Comparison of ENCODE assay signal across 4 cellular contexts in the genomic region with DNA sequence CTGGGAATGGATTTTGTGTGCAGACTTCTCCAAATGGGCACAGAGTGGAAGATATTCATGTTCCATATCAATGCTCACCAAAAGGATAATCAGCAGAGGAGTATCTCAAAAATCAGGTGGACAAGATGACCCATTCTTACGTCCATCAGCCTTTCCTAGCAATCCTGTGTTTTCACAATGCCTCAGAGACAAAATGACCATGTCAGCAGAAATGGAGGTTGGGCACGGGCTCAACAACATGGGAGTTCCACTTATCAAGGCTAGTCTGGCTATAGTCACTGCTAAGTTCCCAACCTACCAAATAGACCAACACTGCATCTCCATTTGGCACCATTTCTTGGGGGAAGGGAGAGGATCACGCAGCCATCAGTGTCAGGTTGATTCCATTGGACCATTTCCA.
TF ChIP-seq lines count a peak whose summit lies in the region.

No MANE protein-coding gene starts in this region.

TF ChIP-seq in HepG2, 621 proteins besides CTCF, POLR2A, EP300 and RAD21:
- TF ChIP-seq MAFF (IDR thresholded peaks at IDR 0.05; ENCODE audit: low read depth, low read length): peak; percentile 86
- peak; percentile 86 to 91 for TF ChIP-seq MAFK (conservative IDR thresholded peaks at IDR 0.05 in 1 of 2, IDR thresholded peaks at IDR 0.05 in 1 of 2; ENCODE audit: low read length in 2 of 2)
- TF ChIP-seq STAG1 (CRISPR knock-in tag; IDR thresholded peaks at IDR 0.05): no peak
- no peak for TF ChIP-seq ZNF788 (CRISPR knock-in tag; IDR thresholded peaks at IDR 0.05; ENCODE audit: borderline replicate concordance)

TF ChIP-seq in A549, 52 proteins besides CTCF, POLR2A, EP300 and RAD21:
- TF ChIP-seq MAFK (IDR thresholded peaks at IDR 0.05; ENCODE audit: partially characterized antibody) (peak; percentile 70), EHF (CRISPR knock-in tag; IDR thresholded peaks at IDR 0.05) (no peak)

TF ChIP-seq in IMR-90, 13 proteins besides CTCF, POLR2A, EP300 and RAD21:
- no peak for TF ChIP-seq SMC3 (IDR thresholded peaks at IDR 0.05; ENCODE audit: low read depth, low read length)
- TF ChIP-seq RCOR1 (IDR thresholded peaks at IDR 0.05; ENCODE audit: insufficient replicate concordance, low read length): no peak
- peak; percentile 81 for TF ChIP-seq MAFK (IDR thresholded peaks at IDR 0.05; ENCODE audit: low read depth, low read length)
- TF ChIP-seq FOS (IDR thresholded peaks at IDR 0.05; ENCODE audit: low read depth, low read length): no peak
- no peak for TF ChIP-seq MAZ (IDR thresholded peaks at IDR 0.05; ENCODE audit: borderline replicate concordance, low read depth, low read length)

TF ChIP-seq in K562, 482 proteins besides CTCF, POLR2A, EP300 and RAD21:
- TF ChIP-seq ZNF316 (IDR thresholded peaks at IDR 0.05) (peak; percentile 41; the same call in 1 of the 2 replicates), MAFF (IDR thresholded peaks at IDR 0.05; ENCODE audit: low read length) (peak; percentile 55), NR2F6 (CRISPR knock-in tag; IDR thresholded peaks at IDR 0.05) (no peak), MAFK (IDR thresholded peaks at IDR 0.05; ENCODE audit: low read length) (peak; percentile 52; the same call in 1 of the 2 replicates), KDM5B (IDR thresholded peaks at IDR 0.05; ENCODE audit: insufficient replicate concordance, low read depth, low read length) (no peak), MAFG (tag; conservative IDR thresholded peaks at IDR 0.05) (peak; percentile 30; the same call in 1 of the 2 replicates), NUFIP1 (IDR thresholded peaks at IDR 0.05; ENCODE audit: partially characterized antibody) (no peak), TFAP4 (CRISPR knock-in tag; IDR thresholded peaks at IDR 0.05; ENCODE audit: borderline replicate concordance) (no peak)
